8 cellular contexts compared by ENCODE assay signal in the genomic region with DNA sequence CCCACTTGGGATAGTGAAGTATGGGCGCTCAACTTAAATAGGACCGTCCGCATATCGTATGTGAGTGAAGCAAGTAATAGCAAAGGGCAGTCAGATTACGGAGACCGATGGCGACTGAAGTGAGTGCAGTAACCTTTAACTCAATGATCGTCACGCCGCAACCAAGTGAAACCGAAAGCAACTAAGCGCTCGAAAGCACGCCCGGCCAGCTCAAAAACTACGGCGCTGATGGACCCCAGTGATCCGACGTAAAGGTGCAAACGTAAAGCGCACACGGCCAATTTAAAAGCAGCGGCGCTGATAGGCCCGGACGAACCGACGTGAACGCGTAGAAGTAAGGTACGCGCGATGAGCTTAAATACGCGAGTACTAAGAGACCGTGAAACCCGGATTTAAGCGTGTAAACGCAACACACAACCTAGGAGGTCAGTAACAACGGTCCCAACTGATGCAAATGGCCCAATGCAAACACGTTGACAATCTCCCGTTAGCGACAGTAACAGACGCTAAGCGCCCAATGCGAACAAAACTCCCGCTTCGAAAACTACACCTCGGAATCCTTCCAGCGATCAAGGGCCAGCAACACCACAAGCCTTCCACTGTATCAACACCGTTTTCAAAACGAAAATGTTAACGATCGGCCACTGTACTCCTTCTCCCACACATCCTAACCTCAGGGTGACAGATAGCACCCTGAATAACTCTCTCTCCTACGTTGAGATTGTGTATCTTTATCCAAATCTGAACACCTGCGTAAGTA. TPM values are rescaled to one million over a fixed set of nuclear protein-coding genes. Genes with fewer than 3 reads are reported as not detected.
A peak's percentile ranks its signal among the peaks of the same experiment; 100 is the strongest.
DNase-seq lines count a peak whose midpoint lies in the region; TF ChIP-seq lines count a peak whose summit lies in the region.

No MANE protein-coding gene starts in this region.

- H4K20me1 ChIP-seq in MM.1S (ENCODE audit: insufficient read depth, low read length), result no peaks in the 10 kb centered on the region

- H3K79me2 ChIP-seq in MM.1S (ENCODE audit: low read length), result no peaks in the 10 kb centered on the region

- H3K36me3 ChIP-seq in MM.1S (replicated peaks; ENCODE audit: insufficient read depth, low read length), result no peaks in the 10 kb centered on the region
- H3K36me3 ChIP-seq in SJSA1, result peaks cover 5% of the 10 kb centered on the region; the same call in 1 of the 2 replicates
- no peaks in the 10 kb centered on the region for H3K36me3 ChIP-seq in suprapubic skin

- H3K9me3 ChIP-seq in MM.1S (replicated peaks; ENCODE audit: insufficient read depth, low read length) (no peaks in the 10 kb centered on the region), SJSA1 (replicated peaks) (no peaks in the 10 kb centered on the region; the same call in 1 of the 2 replicates), suprapubic skin (no peaks in the 10 kb centered on the region)

- DNase-seq in DMS79 treated with DMSO at 0.1 percent for 48 hours (lab: John Stamatoyannopoulos, UW) (peak; percentile 100), GOT3 (lab: John Stamatoyannopoulos, UW) (peak; percentile 86), MM.1S (peak; percentile 100), SJSA1 (ENCODE audit: low read depth in 1 of 2, low spot score in 2 of 2) (peak; percentile 99 to 100), globus pallidus (ENCODE audit: low spot score) (peak; percentile 92), nucleus accumbens (lab: John Stamatoyannopoulos, UW) (peak in 53 of 56 donors; percentile 13 to 96 (median 87)), suprapubic skin (ENCODE audit: low spot score in 2 of 2) (peak; percentile 97 to 98)
- DNase-seq in activated naive CD4-positive, alpha-beta T cell treated with anti-CD3 and anti-CD28 coated beads, Interleukin-2, amount 10 ng/mL, durations not matched to agents 7 days and 5 days, result peak; percentile 95

- H3K9me3 Mint-ChIP-seq in activated naive CD4-positive, alpha-beta T cell treated with anti-CD3 and anti-CD28 coated beads, Interleukin-2, amount 10 ng/mL, durations not matched to agents 7 days and 5 days, result no peaks in the 10 kb centered on the region

- H3K4me3 ChIP-seq in MM.1S (ENCODE audit: low read length) (peak overlapping the region; percentile 71), SJSA1 (peak overlapping the region; percentile 40), suprapubic skin (peak overlapping the region; percentile 64)

- TF ChIP-seq CTCF in MM.1S (IDR thresholded peaks at IDR 0.05; ENCODE audit: low read length) (no peak), suprapubic skin (IDR thresholded peaks at IDR 0.05) (no peak)

- peak overlapping the region; percentile 99 for H3K27ac Mint-ChIP-seq in activated naive CD4-positive, alpha-beta T cell treated with anti-CD3 and anti-CD28 coated beads, Interleukin-2, amount 10 ng/mL, durations not matched to agents 7 days and 5 days

- peaks cover 14% of the 10 kb centered on the region for H3F3A ChIP-seq in MM.1S (ENCODE audit: insufficient read depth, low read length)

- WGBS in suprapubic skin, result 16% methylated on average over 56 of the region's 56 CpGs

- H3K27me3 ChIP-seq in MM.1S (replicated peaks; ENCODE audit: insufficient read depth, low read length), result peaks cover 16% of the 10 kb centered on the region; the same call in 1 of the 2 replicates
- no peaks in the 10 kb centered on the region; the same call in 1 of the 2 replicates for H3K27me3 ChIP-seq in SJSA1 (replicated peaks)
- H3K27me3 ChIP-seq in suprapubic skin, result no peaks in the 10 kb centered on the region

- peak overlapping the region; percentile 58 for H3K4me2 ChIP-seq in MM.1S (ENCODE audit: low read depth, low read length)

- H2AFZ ChIP-seq in MM.1S (ENCODE audit: low read length), result peak overlapping the region; percentile 16

- peak; percentile 99 for TF ChIP-seq POLR2A in suprapubic skin (IDR thresholded peaks at IDR 0.05)

- CTCF ChIA-PET in activated naive CD4-positive, alpha-beta T cell treated with anti-CD3 and anti-CD28 coated beads, Interleukin-2, amount 10 ng/mL, durations not matched to agents 7 days and 5 days (lab: Charles Lee), result interaction anchor here (0.6 to 2.0 kb wide), 5 partner anchors 21 to 341 kb away, joined by 3 to 7 read pairs (median 4); a partner anchor contains a TSS

- peak overlapping the region; percentile 94 for H3K4me3 Mint-ChIP-seq in activated naive CD4-positive, alpha-beta T cell treated with anti-CD3 and anti-CD28 coated beads, Interleukin-2, amount 10 ng/mL, durations not matched to agents 7 days and 5 days

- no peaks in the 10 kb centered on the region for H3K9me2 ChIP-seq in MM.1S (replicated peaks; ENCODE audit: insufficient read depth, low read length)

- TF ChIP-seq EP300 in suprapubic skin (IDR thresholded peaks at IDR 0.05), result peak; percentile 32

- H3K27me3 Mint-ChIP-seq in activated naive CD4-positive, alpha-beta T cell treated with anti-CD3 and anti-CD28 coated beads, Interleukin-2, amount 10 ng/mL, durations not matched to agents 7 days and 5 days, result peaks cover 10% of the 10 kb centered on the region

- peak overlapping the region; percentile 87 for H3K9ac ChIP-seq in MM.1S (ENCODE audit: low read length)

- H3K36me3 Mint-ChIP-seq in activated naive CD4-positive, alpha-beta T cell treated with anti-CD3 and anti-CD28 coated beads, Interleukin-2, amount 10 ng/mL, durations not matched to agents 7 days and 5 days, result peaks cover 3% of the 10 kb centered on the region

- H3K4me1 Mint-ChIP-seq in activated naive CD4-positive, alpha-beta T cell treated with anti-CD3 and anti-CD28 coated beads, Interleukin-2, amount 10 ng/mL, durations not matched to agents 7 days and 5 days, result peaks cover 24% of the 10 kb centered on the region

- H3K27ac ChIP-seq in MM.1S (ENCODE audit: low read length) (peak overlapping the region; percentile 92), SJSA1 (peak overlapping the region; percentile 100), suprapubic skin (peak overlapping the region; percentile 95)

- H3K4me1 ChIP-seq in MM.1S (ENCODE audit: low read length) (no peaks in the 10 kb centered on the region), SJSA1 (replicated peaks) (peaks cover 34% of the 10 kb centered on the region), suprapubic skin (peaks cover 18% of the 10 kb centered on the region)

RNA-seq across cellular contexts. Expression of a gene that starts 37.9 kb away (rescaled TPM):
- 21.2 and 28.0 TPM in 2 replicates for total RNA-seq in SJSA1 (2014; rRNA removed; shearing (Covaris generic))
- 10 to 100 TPM; 26.7 to 50.9 (median 32.2) TPM for total RNA-seq in suprapubic skin

Comparison
In these comparisons a context has a peak if more than half of its experiments do, and no peak if none do; other contexts are left out.
1. Peak in every context shown above with its lines: DNase-seq, H3K4me3 ChIP-seq and H3K27ac ChIP-seq.